Comparison of ENCODE assay signal across 21 cellular contexts in genomic region chr3:69695933-69696332, GRCh38. TPM values are rescaled to one million over a fixed set of nuclear protein-coding genes. Genes with fewer than 3 reads are reported as not detected.
DNase-seq lines count a peak whose midpoint lies in the region; ATAC-seq, FAIRE-seq and TF ChIP-seq lines count a peak whose summit lies in the region.
"Had no signal": no experiment of that assay in that cellular context is flagged by ENCODE, and none has a peak within 500 bp of the region (broad histone marks: within the 10 kb centered on the region; RNA-seq: fewer than 3 reads in every experiment).

No MANE protein-coding gene starts in this region.

- no peak for ATAC-seq in sciatic nerve
- ATAC-seq: A549, HCT116, HepG2 had no signal

- H3K4me2 ChIP-seq in mammary epithelial cell (ENCODE audit: insufficient read depth, low read depth, low read length) (no peak overlapping the region), mesenchymal stem cell (ENCODE audit: low read length, poor library complexity, severe bottlenecking) (no peak overlapping the region)
- H3K4me2 ChIP-seq: A549, GM23338 had no signal

- no peak overlapping the region for H3K4me3 ChIP-seq in mammary epithelial cell (replicated peaks in 1 of 3; ENCODE audit: insufficient read depth in 1 of 3, low read depth in 2 of 3, low read length in 3 of 3)
- no peak overlapping the region for H3K4me3 ChIP-seq in bronchial epithelial cell (ENCODE audit: low read depth, low read length)
- no peak overlapping the region for H3K4me3 ChIP-seq in mesenchymal stem cell (ENCODE audit: insufficient read depth in 1 of 2, low read depth in 1 of 2, low read length in 2 of 2)
- H3K4me3 ChIP-seq: A549, GM23338 had no signal

- in situ Hi-C loops in mammary epithelial cell (cut with MboI; ENCODE audit: low sequenced_read_pairs in 2 of 2): loop anchor here (10.0 kb wide), 2 partner anchors 99 to 249 kb away; no protein-coding TSS in a partner anchor

- H3K4me3 Mint-ChIP-seq in MCF 10A (ENCODE audit: unreplicated experiment): no peak overlapping the region
- H3K4me3 Mint-ChIP-seq: CD4-positive, alpha-beta T cell; GM23338; IgD-negative memory B cell had no signal

- no peaks in the 10 kb centered on the region for H3K27me3 Mint-ChIP-seq in MCF 10A (ENCODE audit: insufficient read depth, unreplicated experiment)

- no peaks in the 10 kb centered on the region for H4K20me1 ChIP-seq in mammary epithelial cell (ENCODE audit: insufficient read depth, low read length)

- intact Hi-C loops in MCF 10A (cut with micrococcal nuclease): no loop called here
- intact Hi-C loops in mammary epithelial cell (cut with micrococcal nuclease): no loop called here
- intact Hi-C loops in sciatic nerve (cut with DNase I): loop anchor here (10.0 kb wide), 2 partner anchors 99 to 249 kb away; no protein-coding TSS in a partner anchor

- H3K36me3 ChIP-seq in mammary epithelial cell (ENCODE audit: insufficient read depth, low read length) (no peaks in the 10 kb centered on the region), bronchial epithelial cell (ENCODE audit: control insufficient read depth, insufficient read depth, low read length) (no peaks in the 10 kb centered on the region), mesenchymal stem cell (ENCODE audit: control insufficient read depth in 1 of 2, insufficient read depth in 2 of 2, low read depth in 1 of 2, low read length in 2 of 2) (no peaks in the 10 kb centered on the region)

- H3K18ac ChIP-seq in mesenchymal stem cell (ENCODE audit: low read depth in 1 of 2, low read length in 2 of 2): no peak overlapping the region

- no peaks in the 10 kb centered on the region for H3K27me3 ChIP-seq in mammary epithelial cell (ENCODE audit: insufficient read depth, low read length)
- no peaks in the 10 kb centered on the region for H3K27me3 ChIP-seq in bronchial epithelial cell (ENCODE audit: control insufficient read depth, insufficient read depth, low read length)
- H3K27me3 ChIP-seq in mesenchymal stem cell (ENCODE audit: control insufficient read depth in 1 of 2, insufficient read depth in 1 of 2, low read length in 2 of 2): no peaks in the 10 kb centered on the region

- H3K9ac ChIP-seq in mammary epithelial cell (ENCODE audit: insufficient read depth, low read length) (no peak overlapping the region), mesenchymal stem cell (ENCODE audit: low read length) (no peak overlapping the region)

- H2BK120ac ChIP-seq in mesenchymal stem cell (ENCODE audit: low read depth, low read length): peak overlapping the region; percentile 66

- POLR2A ChIA-PET in MCF 10A (lab: Yijun Ruan, JAX): interaction anchor here (3.4 to 5.3 kb wide), 2 partner anchors 43 to 96 kb away, joined by 20 to 24 read pairs; partner anchors contain the start of gene MITF

- TF ChIP-seq CTCF in MCF 10A (IDR thresholded peaks at IDR 0.05; ENCODE audit: unreplicated experiment) (no peak), mammary epithelial cell (conservative IDR thresholded peaks at IDR 0.05 in 1 of 2, IDR thresholded peaks at IDR 0.05 in 1 of 2; ENCODE audit: extremely low read depth in 1 of 2, insufficient read depth in 1 of 2, low read depth in 1 of 2, low read length in 2 of 2) (no peak), bronchial epithelial cell (IDR thresholded peaks at IDR 0.05; ENCODE audit: insufficient read depth, low read length, severe bottlenecking) (no peak)

- H3K36me3 Mint-ChIP-seq in MCF 10A (ENCODE audit: insufficient read depth, unreplicated experiment): no peaks in the 10 kb centered on the region
- H3K36me3 Mint-ChIP-seq: IgD-negative memory B cell had no signal

- H3K27ac Mint-ChIP-seq in MCF 10A (ENCODE audit: low read depth, unreplicated experiment): no peak overlapping the region
- H3K27ac Mint-ChIP-seq: CD4-positive, alpha-beta T cell; GM23338; IgD-negative memory B cell had no signal

- peak; percentile 5 for DNase-seq in MCF 10A (ENCODE audit: unreplicated experiment)
- no peak for DNase-seq in mammary epithelial cell
- peak; percentile 27 for DNase-seq in bronchial epithelial cell (ENCODE audit: low read depth)
- no peak for DNase-seq in mesenchymal stem cell
- DNase-seq in sciatic nerve (ENCODE audit: low spot score): no peak
- no peak for DNase-seq in NCI-H82 (lab: John Stamatoyannopoulos, UW)
- DNase-seq in HT-29 (ENCODE audit: low spot score): no peak
- DNase-seq: AML-193; Caco-2; CD4-positive, alpha-beta T cell; GDM1; H7 had no signal

- H2BK15ac ChIP-seq in mesenchymal stem cell (ENCODE audit: low read depth, poor library complexity, severe bottlenecking): no peak overlapping the region

- WGBS in mammary epithelial cell (ENCODE audit: low coverage, missing lambda C conversion rate): 46% methylated on average over 4 of the region's 4 CpGs
- WGBS in mesenchymal stem cell: 88% methylated on average over 3 of the region's 4 CpGs

- H3K4me1 Mint-ChIP-seq in MCF 10A (ENCODE audit: insufficient read depth, unreplicated experiment): peaks cover 6% of the 10 kb centered on the region
- H3K4me1 Mint-ChIP-seq: GM23338, IgD-negative memory B cell had no signal

- no peak overlapping the region for H2BK12ac ChIP-seq in mesenchymal stem cell (ENCODE audit: low read length in 2 of 2)

- no peak overlapping the region for H4K8ac ChIP-seq in mesenchymal stem cell (ENCODE audit: low read length)

- dilution Hi-C loops in mammary epithelial cell (cut with HindIII; ENCODE audit: low sequenced_read_pairs): loop anchor here (25.0 kb wide), 1 partner anchor 241 kb away; no protein-coding TSS in a partner anchor

- H3K27ac ChIP-seq in mammary epithelial cell (ENCODE audit: insufficient read depth, low read depth, low read length) (no peak overlapping the region), mesenchymal stem cell (ENCODE audit: low read length, poor library complexity, severe bottlenecking) (no peak overlapping the region)
- H3K27ac ChIP-seq: 22Rv1, A549, C4-2B had no signal

- FAIRE-seq in bronchial epithelial cell (lab: Jason Lieb, UNC): no peak
- FAIRE-seq: A549, D721Med, GM12892, HepG2 had no signal

- H2AK5ac ChIP-seq in mesenchymal stem cell (ENCODE audit: low read length, severe bottlenecking): peak overlapping the region; percentile 13

- no peak overlapping the region for H2AFZ ChIP-seq in mammary epithelial cell (ENCODE audit: low read depth, low read length)
- no peak overlapping the region for H2AFZ ChIP-seq in mesenchymal stem cell (ENCODE audit: low read depth, low read length)
- H2AFZ ChIP-seq: GM23338 had no signal

- no peak overlapping the region for H3K23ac ChIP-seq in mesenchymal stem cell (ENCODE audit: low read length in 2 of 2)

- BruUV-seq in MCF 10A (replicated peaks; lab: Mats Ljungman, UMichigan) (no TSS peak), mammary epithelial cell (replicated peaks; lab: Mats Ljungman, UMichigan) (no TSS peak)

- CTCF ChIA-PET in MCF 10A (lab: Yijun Ruan, JAX) (interaction anchor here (0.5 to 11.3 kb wide), 14 partner anchors 11 to 535 kb away, joined by 3 to 235 read pairs (median 4); partner anchors contain the start of gene MITF), mammary epithelial cell (lab: Charles Lee; ENCODE audit: low non-redundant PET) (no interaction called here)

- no peak overlapping the region for H4K91ac ChIP-seq in mesenchymal stem cell (ENCODE audit: low read length)

- H3K9me3 Mint-ChIP-seq in MCF 10A (ENCODE audit: unreplicated experiment): no peaks in the 10 kb centered on the region
- H3K9me3 Mint-ChIP-seq: CD4-positive, alpha-beta T cell had no signal

- no peak overlapping the region for H2BK5ac ChIP-seq in mesenchymal stem cell (ENCODE audit: low read depth, low read length, poor library complexity, severe bottlenecking)

- H3K79me1 ChIP-seq in mesenchymal stem cell (replicated peaks; ENCODE audit: low read length, poor library complexity, severe bottlenecking): no peaks in the 10 kb centered on the region

- H3K4ac ChIP-seq in mesenchymal stem cell (ENCODE audit: low read depth in 1 of 2, low read length in 2 of 2): no peak overlapping the region

- H3K14ac ChIP-seq in mesenchymal stem cell (ENCODE audit: low read length in 2 of 2): no peak overlapping the region

- H3K4me1 ChIP-seq in mammary epithelial cell (ENCODE audit: insufficient read depth, low read length): peaks cover 4% of the 10 kb centered on the region
- no peaks in the 10 kb centered on the region for H3K4me1 ChIP-seq in mesenchymal stem cell (ENCODE audit: control insufficient read depth, insufficient read depth, low read depth, low read length)
- H3K4me1 ChIP-seq: Caco-2 had no signal

- peaks cover 3% of the 10 kb centered on the region for H3K9me3 ChIP-seq in mammary epithelial cell (replicated peaks; ENCODE audit: insufficient read depth, low read length)
- peaks cover under 1% of the 10 kb centered on the region for H3K9me3 ChIP-seq in mesenchymal stem cell (ENCODE audit: control insufficient read depth, low read length)
- H3K9me3 ChIP-seq: Caco-2 had no signal

- no peaks in the 10 kb centered on the region for H3K79me2 ChIP-seq in mammary epithelial cell (ENCODE audit: insufficient read depth, low read length)

RNA-seq across cellular contexts. Expression of gene MITF, which starts 43.3 kb away (rescaled TPM):
- 7.4 and 16.1 TPM in 2 replicates for total RNA-seq in MCF 10A (2022)
- 1 to 10 TPM; 5.7 to 8.3 TPM for total RNA-seq in mammary epithelial cell
- 1.7 TPM for polyA plus RNA-seq in mammary epithelial cell
- 0.88 TPM for polyA minus RNA-seq in mammary epithelial cell
- total RNA-seq in bronchial epithelial cell: 1.6 and 2.3 TPM in 2 replicates
- 20.7 TPM for polyA plus RNA-seq in mesenchymal stem cell (2013, experiment 1 of 2)
- 20.9 TPM for polyA plus RNA-seq in mesenchymal stem cell (2013, experiment 2 of 2)
- total RNA-seq in sciatic nerve: 26.5 TPM
- 0.08 TPM in 1 of 2 replicates, not detected in the other for total RNA-seq in HT-29 (2014; rRNA removed; shearing (Covaris generic))
- total RNA-seq: CD4-positive, alpha-beta T cell had no signal

Comparison
In these comparisons a context has a peak if more than half of its experiments do, and no peak if none do; other contexts are left out.
1. DNase-seq: peak in MCF 10A (single experiment) and bronchial epithelial cell (single experiment); none in mammary epithelial cell (single experiment), mesenchymal stem cell (single experiment), sciatic nerve (single experiment), NCI-H82 (single experiment) and HT-29 (single experiment).